ENCODE assay signal across 8 cellular contexts in genomic region chr3:25441234-25441856, GRCh38. TPM values are rescaled to one million over a fixed set of nuclear protein-coding genes. Genes with fewer than 3 reads are reported as not detected.
DNase-seq lines count a peak whose midpoint lies in the region; ATAC-seq and TF ChIP-seq lines count a peak whose summit lies in the region.

No MANE protein-coding gene starts in this region.

- peaks cover 28% of the 10 kb centered on the region for H3K4me1 Mint-ChIP-seq in chondrocyte (ENCODE audit: low read depth)
- H3K4me1 Mint-ChIP-seq in progenitor cell of endocrine pancreas (ENCODE audit: low read depth): peaks cover 36% of the 10 kb centered on the region

- ATAC-seq in activated CD4-positive, CD25-positive, alpha-beta regulatory T cell treated with anti-CD3 and anti-CD28 coated beads, Interleukin-2, amount 50 U/mL, for 24 hours: no peak

- TF ChIP-seq CTCF in GM10266 (IDR thresholded peaks at IDR 0.05; ENCODE audit: control insufficient read depth, insufficient read depth, low read depth, missing control alignments): peak; percentile 71
- peak; percentile 80 for TF ChIP-seq CTCF in chondrocyte (IDR thresholded peaks at IDR 0.05)
- TF ChIP-seq CTCF in progenitor cell of endocrine pancreas (IDR thresholded peaks at IDR 0.05; ENCODE audit: unreplicated experiment): peak; percentile 59

- no peak overlapping the region for H3K27ac ChIP-seq in substantia nigra (ENCODE audit: low read depth, low read length, poor library complexity, severe bottlenecking)

- DNase-seq in GM10266 (ENCODE audit: extremely low spot score) (no peak), NAMALWA (ENCODE audit: low spot score) (peak; percentile 39), chondrocyte (ENCODE audit: low spot score) (no peak), progenitor cell of endocrine pancreas (ENCODE audit: low spot score, unreplicated experiment) (no peak), NCI-H2029 treated with DMSO at 0.1 percent for 48 hours (lab: John Stamatoyannopoulos, UW) (no peak), substantia nigra (lab: John Stamatoyannopoulos, UW) (no peak), activated gamma-delta T cell treated with Interleukin-2 at 50 U/mL for 16 hours (no peak)

- H3K9me3 Mint-ChIP-seq in chondrocyte (ENCODE audit: low read depth): no peaks in the 10 kb centered on the region
- peaks cover 3% of the 10 kb centered on the region for H3K9me3 Mint-ChIP-seq in progenitor cell of endocrine pancreas (ENCODE audit: low read depth)

- H3K4me3 Mint-ChIP-seq in chondrocyte (ENCODE audit: unreplicated experiment) (no peak overlapping the region), progenitor cell of endocrine pancreas (ENCODE audit: low read depth) (no peak overlapping the region)

- H3K36me3 Mint-ChIP-seq in chondrocyte (ENCODE audit: low read depth): peaks cover 2% of the 10 kb centered on the region
- H3K36me3 Mint-ChIP-seq in progenitor cell of endocrine pancreas (ENCODE audit: insufficient read depth): peaks cover 10% of the 10 kb centered on the region

- H3K27ac Mint-ChIP-seq in chondrocyte (ENCODE audit: unreplicated experiment) (no peak overlapping the region), progenitor cell of endocrine pancreas (peak overlapping the region; percentile 5)

- H3K27me3 Mint-ChIP-seq in chondrocyte (ENCODE audit: low read depth): no peaks in the 10 kb centered on the region
- peaks cover 3% of the 10 kb centered on the region for H3K27me3 Mint-ChIP-seq in progenitor cell of endocrine pancreas

RNA-seq across cellular contexts. Expression of gene RARB, which starts 13.3 kb away (rescaled TPM):
- total RNA-seq in chondrocyte (5.9 to 10.7 TPM (median 7.6 TPM) in 3 replicates), progenitor cell of endocrine pancreas (26.3 and 30.0 TPM in 2 replicates)
